In genomic region chr7:100465702-100466311, GRCh38 we compare ENCODE assay signal across 1 cellular context.
TF ChIP-seq lines count a peak whose summit lies in the region.

No MANE protein-coding gene starts in this region.

TF ChIP-seq in HepG2, 621 proteins besides CTCF, POLR2A, EP300 and RAD21 (continued from another document and continues in another):
- TF ChIP-seq ZNF253 (CRISPR knock-in tag; IDR thresholded peaks at IDR 0.05; ENCODE audit: borderline replicate concordance) (no peak), CHD2 (IDR thresholded peaks at IDR 0.05; ENCODE audit: low read depth, low read length) (no peak), TFAP4 (IDR thresholded peaks at IDR 0.05; ENCODE audit: borderline replicate concordance, low read depth) (peak; percentile 72; the same call in 1 of the 2 replicates), ZNF660 (CRISPR knock-in tag; IDR thresholded peaks at IDR 0.05; ENCODE audit: borderline replicate concordance, low read depth) (no peak), PHF20 (CRISPR knock-in tag; IDR thresholded peaks at IDR 0.05) (no peak), HIC2 (CRISPR knock-in tag; IDR thresholded peaks at IDR 0.05; ENCODE audit: low read depth) (peak; percentile 81), SMARCE1 (IDR thresholded peaks at IDR 0.05; ENCODE audit: borderline replicate concordance) (no peak), MED1 (CRISPR knock-in tag; IDR thresholded peaks at IDR 0.05) (peak; percentile 38; the same call in 1 of the 2 replicates), MTA1 (CRISPR knock-in tag; IDR thresholded peaks at IDR 0.05; ENCODE audit: borderline replicate concordance) (no peak), ZNF296 (CRISPR knock-in tag; conservative IDR thresholded peaks at IDR 0.05) (no peak), THRA (CRISPR knock-in tag; IDR thresholded peaks at IDR 0.05; ENCODE audit: borderline replicate concordance) (0 out of 2 replicates have a peak, but pooled peaks have one; percentile 20), ZFP82 (CRISPR knock-in tag; IDR thresholded peaks at IDR 0.05; ENCODE audit: borderline replicate concordance) (no peak), DMAP1 (CRISPR knock-in tag; IDR thresholded peaks at IDR 0.05) (0 out of 2 replicates have a peak, but pooled peaks have one; percentile 31), AHDC1 (CRISPR knock-in tag; IDR thresholded peaks at IDR 0.05; ENCODE audit: borderline replicate concordance) (no peak), ZBTB2 (CRISPR knock-in tag; IDR thresholded peaks at IDR 0.05; ENCODE audit: low read depth) (no peak), ZC3H4 (CRISPR knock-in tag; IDR thresholded peaks at IDR 0.05; ENCODE audit: borderline replicate concordance) (no peak), TMF1 (CRISPR knock-in tag; IDR thresholded peaks at IDR 0.05; ENCODE audit: low read depth) (no peak), IRF1 (CRISPR knock-in tag; IDR thresholded peaks at IDR 0.05; ENCODE audit: low read depth) (no peak), ZBTB38 (CRISPR knock-in tag; IDR thresholded peaks at IDR 0.05) (no peak), HBP1 (CRISPR knock-in tag; IDR thresholded peaks at IDR 0.05; ENCODE audit: low read depth) (no peak), ZNF572 (CRISPR knock-in tag; IDR thresholded peaks at IDR 0.05) (no peak), ZNF770 (CRISPR knock-in tag; IDR thresholded peaks at IDR 0.05) (peak; percentile 92), SMAD3 (CRISPR knock-in tag; IDR thresholded peaks at IDR 0.05) (no peak), CCDC6 (CRISPR knock-in tag; IDR thresholded peaks at IDR 0.05) (no peak), PATZ1 (CRISPR knock-in tag; IDR thresholded peaks at IDR 0.05) (peak; percentile 90), ZSCAN31 (CRISPR knock-in tag; IDR thresholded peaks at IDR 0.05; ENCODE audit: low read depth) (no peak), GTF2F1 (IDR thresholded peaks at IDR 0.05; ENCODE audit: low read length) (no peak), FOSL1 (CRISPR knock-in tag; IDR thresholded peaks at IDR 0.05; ENCODE audit: borderline replicate concordance) (no peak), ZBTB37 (CRISPR knock-in tag; IDR thresholded peaks at IDR 0.05) (no peak), SNAPC5 (CRISPR knock-in tag; IDR thresholded peaks at IDR 0.05; ENCODE audit: borderline replicate concordance) (no peak), SRSF4 (IDR thresholded peaks at IDR 0.05; ENCODE audit: low read depth, low read length, poor library complexity, severe bottlenecking) (no peak), KLF15 (CRISPR knock-in tag; IDR thresholded peaks at IDR 0.05; ENCODE audit: borderline replicate concordance) (no peak), ZNF513 (CRISPR knock-in tag; conservative IDR thresholded peaks at IDR 0.05) (no peak)
